In genomic region chr1:24695202-24695974, GRCh38 we compare ENCODE assay signal across 1 cellular context.
TF ChIP-seq lines count a peak whose summit lies in the region.

No MANE protein-coding gene starts in this region.

TF ChIP-seq in K562, 482 proteins besides CTCF, POLR2A, EP300 and RAD21 (continued from another document and continues in another):
- TF ChIP-seq ZBTB43 (CRISPR knock-in tag; IDR thresholded peaks at IDR 0.05) (no peak), NR2F6 (CRISPR knock-in tag; IDR thresholded peaks at IDR 0.05) (no peak), ZKSCAN1 (IDR thresholded peaks at IDR 0.05; ENCODE audit: low read depth, low read length) (no peak), ZNF830 (CRISPR knock-in tag; IDR thresholded peaks at IDR 0.05) (no peak), ZBTB11 (CRISPR knock-in tag; IDR thresholded peaks at IDR 0.05) (peak in 2 of 3 experiments; percentile 75 to 94; a peak in 4 of 6 replicates), GTF2A2 (tag; IDR thresholded peaks at IDR 0.05) (no peak), GABPB2 (CRISPR knock-in tag; conservative IDR thresholded peaks at IDR 0.05) (no peak), BRD9 (IDR thresholded peaks at IDR 0.05; ENCODE audit: low read depth, partially characterized antibody) (peak; percentile 77), MLX (CRISPR knock-in tag; conservative IDR thresholded peaks at IDR 0.05) (0 out of 4 replicates have a peak, but pooled peaks of 1 of the 2 experiments have one; percentile 17), SLC30A9 (CRISPR knock-in tag; IDR thresholded peaks at IDR 0.05) (no peak), PREB (CRISPR knock-in tag; IDR thresholded peaks at IDR 0.05) (no peak), MITF (IDR thresholded peaks at IDR 0.05) (no peak), ZBTB12 (CRISPR knock-in tag; IDR thresholded peaks at IDR 0.05) (0 out of 2 replicates have a peak, but pooled peaks have one; percentile 33), ZNF695 (CRISPR knock-in tag; IDR thresholded peaks at IDR 0.05) (no peak), RCOR1 (IDR thresholded peaks at IDR 0.05; ENCODE audit: borderline replicate concordance in 1 of 2, low read depth in 2 of 2, low read length in 2 of 2) (peak; percentile 33 to 73; a peak in 3 of 4 replicates), FUS (optimal IDR thresholded peaks at IDR 0.05; ENCODE audit: low read depth, low read length) (no peak), NR2C2 (CRISPR knock-in tag; IDR thresholded peaks at IDR 0.05) (no peak), NR2C2 (tag; IDR thresholded peaks at IDR 0.05) (no peak; the same call in 1 of the 2 replicates), TEAD1 (CRISPR knock-in tag; IDR thresholded peaks at IDR 0.05) (no peak), MIER1 (IDR thresholded peaks at IDR 0.05; ENCODE audit: low read depth) (no peak), ERF (CRISPR knock-in tag; IDR thresholded peaks at IDR 0.05) (peak; percentile 88; the same call in 1 of the 2 replicates), ATF7 (IDR thresholded peaks at IDR 0.05) (peak; percentile 53; the same call in 1 of the 2 replicates), NFYB (IDR thresholded peaks at IDR 0.05; ENCODE audit: extremely low read depth, insufficient read length) (no peak), ZMIZ1 (IDR thresholded peaks at IDR 0.05; ENCODE audit: low read depth in 2 of 2, low read length in 2 of 2) (peak in 1 of 2 experiments; percentile 44; a peak in 1 of 4 replicates), ID3 (CRISPR knock-in tag; IDR thresholded peaks at IDR 0.05) (peak; percentile 26; the same call in 1 of the 2 replicates), ID3 (tag; IDR thresholded peaks at IDR 0.05) (no peak), SPI1 (IDR thresholded peaks at IDR 0.05; ENCODE audit: borderline replicate concordance, low read depth, low read length) (no peak), ARID3B (CRISPR knock-in tag; IDR thresholded peaks at IDR 0.05; ENCODE audit: borderline replicate concordance) (no peak), NEUROD1 (IDR thresholded peaks at IDR 0.05; ENCODE audit: borderline replicate concordance, low read depth, low read length, partially characterized antibody) (no peak), RBFOX2 (IDR thresholded peaks at IDR 0.05; ENCODE audit: low read depth, low read length) (no peak), FOXJ3 (CRISPR knock-in tag; IDR thresholded peaks at IDR 0.05) (no peak), SNAPC5 (CRISPR knock-in tag; IDR thresholded peaks at IDR 0.05) (no peak), GABPA (tag; conservative IDR thresholded peaks at IDR 0.05; ENCODE audit: low read depth) (peak; percentile 93), TRIM24 (IDR thresholded peaks at IDR 0.05) (peak in 1 of 2 experiments; percentile 41; a peak in 1 of 4 replicates), PRMT5 (CRISPR knock-in tag; IDR thresholded peaks at IDR 0.05) (no peak), GTF3C2 (IDR thresholded peaks at IDR 0.05; ENCODE audit: borderline replicate concordance, extremely low read depth, insufficient read length) (no peak), FOXJ2 (tag; IDR thresholded peaks at IDR 0.05) (no peak), ELK1 (CRISPR knock-in tag; IDR thresholded peaks at IDR 0.05) (no peak), MEF2A (IDR thresholded peaks at IDR 0.05; ENCODE audit: control insufficient read depth, low read depth, low read length) (no peak), ZNF282 (CRISPR knock-in tag; IDR thresholded peaks at IDR 0.05) (no peak), ZNF174 (CRISPR knock-in tag; IDR thresholded peaks at IDR 0.05) (no peak), ZC3H11A (IDR thresholded peaks at IDR 0.05; ENCODE audit: low read depth, low read length) (no peak)
